In the genomic region with DNA sequence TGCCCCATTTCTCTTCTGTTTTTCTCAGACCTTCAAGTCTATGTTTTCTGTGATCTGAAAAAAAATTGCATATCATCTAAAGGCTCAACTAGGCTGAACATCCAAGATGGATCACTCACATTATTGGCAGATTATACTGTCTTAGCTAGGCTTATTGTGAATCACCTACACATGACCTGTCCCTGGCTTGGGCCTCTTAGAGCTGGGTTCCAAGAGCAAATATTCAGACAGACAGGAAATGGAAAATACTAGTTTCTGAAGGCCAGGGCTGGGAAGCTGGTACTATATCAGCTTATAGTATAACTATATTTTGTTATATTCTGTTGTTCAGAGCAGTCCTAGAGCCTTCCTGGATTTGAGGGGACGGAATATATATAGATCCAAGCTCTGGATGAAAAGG, we compare ENCODE assay signal across 21 cellular contexts.
A peak's percentile ranks its signal among the peaks of the same experiment; 100 is the strongest.
DNase-seq lines count a peak whose midpoint lies in the region; ATAC-seq, FAIRE-seq and TF ChIP-seq lines count a peak whose summit lies in the region.
"Had no signal": no experiment of that assay in that cellular context is flagged by ENCODE, and none has a peak within 500 bp of the region (broad histone marks: within the 10 kb centered on the region; RNA-seq: fewer than 3 reads in every experiment).

No MANE protein-coding gene starts in this region.

- no peaks in the 10 kb centered on the region for H3K4me1 ChIP-seq in upper lobe of right lung
- H3K4me1 ChIP-seq: breast epithelium, esophagus muscularis mucosa had no signal

- peaks cover 14% of the 10 kb centered on the region for H3K36me3 Mint-ChIP-seq in natural killer cell

- H3K4me3 Mint-ChIP-seq in natural killer cell, result no peak overlapping the region
- H3K4me3 Mint-ChIP-seq: activated B cell treated with CpG ODN at 0.5 μM for 24 hours; activated naive CD8-positive, alpha-beta T cell treated with anti-CD3 and anti-CD28 coated beads, Interleukin-2, amount 10 ng/mL, durations not matched to agents 7 days and 5 days; T-helper 2 cell treated with Interferon-gamma antibody and Interleukin-4, amounts not matched to agents 5 μg/mL and 100 μg/mL, for 36 hours had no signal

- no peaks in the 10 kb centered on the region for H3K27me3 ChIP-seq in upper lobe of right lung
- H3K27me3 ChIP-seq: breast epithelium, SJSA1 had no signal

- no peaks in the 10 kb centered on the region for H3K9me3 ChIP-seq in upper lobe of right lung
- H3K9me3 ChIP-seq: breast epithelium, esophagus muscularis mucosa, SJSA1 had no signal

- H3K4me3 ChIP-seq in cardiac fibroblast (replicated peaks in 1 of 2; ENCODE audit: low read depth in 2 of 2, low read length in 2 of 2) (no peak overlapping the region), upper lobe of right lung (no peak overlapping the region)
- H3K4me3 ChIP-seq: breast epithelium, esophagus muscularis mucosa, SJSA1 had no signal

- no peak for TF ChIP-seq CTCF in D721Med (IDR thresholded peaks at IDR 0.05; ENCODE audit: insufficient read depth, missing control alignments)
- TF ChIP-seq CTCF in cardiac fibroblast (IDR thresholded peaks at IDR 0.05; ENCODE audit: low read depth, low read length), result no peak
- no peak for TF ChIP-seq CTCF in upper lobe of right lung (IDR thresholded peaks at IDR 0.05)
- no peak for TF ChIP-seq CTCF in natural killer cell (IDR thresholded peaks at IDR 0.05)

- peak; percentile 80 for FAIRE-seq in D721Med (lab: Jason Lieb, UNC)
- FAIRE-seq: H1 had no signal

- H3K36me3 ChIP-seq in upper lobe of right lung, result peaks cover 83% of the 10 kb centered on the region

- DNase-seq in D721Med (ENCODE audit: insufficient read length, low spot score) (no peak), HT1080 (ENCODE audit: low read depth) (peak; percentile 35), cardiac fibroblast (ENCODE audit: low read depth in 2 of 2) (peak; percentile 17 to 60), kidney tubule cell (ENCODE audit: low spot score) (peak; percentile 69), upper lobe of right lung (no peak), C1 segment of cervical spinal cord (lab: John Stamatoyannopoulos, UW) (no peak), natural killer cell (no peak)
- DNase-seq: activated B cell treated with CpG ODN at 0.5 μM for 24 hours; activated naive CD8-positive, alpha-beta T cell treated with anti-CD3 and anti-CD28 coated beads, Interleukin-2, amount 10 ng/mL, durations not matched to agents 7 days and 5 days; glutamatergic neuron; NCI-H146; NCI-H2171 treated with DMSO at 0.1 percent for 48 hours; stimulated activated naive CD4-positive, alpha-beta T cell; trophoblast cell had no signal

- H3K4me1 Mint-ChIP-seq in natural killer cell, result peaks cover 0 to 7% of the 10 kb centered on the region in 2 donors
- H3K4me1 Mint-ChIP-seq: activated B cell treated with CpG ODN at 0.5 μM for 24 hours had no signal

- peak overlapping the region in 1 of 2 donors; percentile 19 for H3K27ac Mint-ChIP-seq in natural killer cell
- H3K27ac Mint-ChIP-seq: activated B cell treated with CpG ODN at 0.5 μM for 24 hours; activated naive CD8-positive, alpha-beta T cell treated with anti-CD3 and anti-CD28 coated beads, Interleukin-2, amount 10 ng/mL, durations not matched to agents 7 days and 5 days; T-helper 2 cell treated with Interferon-gamma antibody and Interleukin-4, amounts not matched to agents 5 μg/mL and 100 μg/mL, for 36 hours had no signal

- ATAC-seq in upper lobe of right lung (no peak), GM18502 (IDR thresholded peaks at IDR 0.05; ENCODE audit: poor library complexity, unreplicated experiment) (no peak), natural killer cell (no peak)
- ATAC-seq: sciatic nerve had no signal

- H3K9me3 Mint-ChIP-seq in natural killer cell, result no peaks in the 10 kb centered on the region
- H3K9me3 Mint-ChIP-seq: activated B cell treated with CpG ODN at 0.5 μM for 24 hours; activated naive CD8-positive, alpha-beta T cell treated with anti-CD3 and anti-CD28 coated beads, Interleukin-2, amount 10 ng/mL, durations not matched to agents 7 days and 5 days; T-helper 2 cell treated with Interferon-gamma antibody and Interleukin-4, amounts not matched to agents 5 μg/mL and 100 μg/mL, for 36 hours had no signal

- H3K27ac ChIP-seq in upper lobe of right lung, result no peak overlapping the region
- H3K27ac ChIP-seq: breast epithelium, esophagus muscularis mucosa, SJSA1 had no signal

- intact Hi-C loops in upper lobe of right lung (cut with DNase I) (no loop called here), natural killer cell (cut with micrococcal nuclease) (no loop called here)

- H3K27me3 Mint-ChIP-seq in natural killer cell (ENCODE audit: low read depth in 2 of 2), result no peaks in the 10 kb centered on the region
- H3K27me3 Mint-ChIP-seq: activated B cell treated with CpG ODN at 0.5 μM for 24 hours; activated naive CD8-positive, alpha-beta T cell treated with anti-CD3 and anti-CD28 coated beads, Interleukin-2, amount 10 ng/mL, durations not matched to agents 7 days and 5 days had no signal

Comparison
In these comparisons a context has a peak if more than half of its experiments do, and no peak if none do; other contexts are left out.
1. DNase-seq: peak in HT1080 (single experiment), cardiac fibroblast (2 of 2) and kidney tubule cell (single experiment); none in D721Med (single experiment), upper lobe of right lung (single experiment), C1 segment of cervical spinal cord (0 of 14) and natural killer cell (single experiment).